ENCODE assay signal across 1 cellular context in genomic region chr16:28950648-28951409, GRCh38.
TF ChIP-seq lines count a peak whose summit lies in the region.

NFATC2IP (plus strand) TSS chr16:28950937; CDS start chr16:28951012, 75 bp downstream.

TF ChIP-seq in WTC11, 78 proteins besides CTCF, POLR2A, EP300 and RAD21 (continued from another document):
- TF ChIP-seq E2F1 (CRISPR knock-in tag; IDR thresholded peaks at IDR 0.05) (no peak), MAX (CRISPR knock-in tag; IDR thresholded peaks at IDR 0.05) (peak; percentile 52), HMGXB4 (CRISPR knock-in tag; IDR thresholded peaks at IDR 0.05) (no peak), ZSCAN18 (CRISPR knock-in tag; IDR thresholded peaks at IDR 0.05) (no peak), ARID4B (CRISPR knock-in tag; IDR thresholded peaks at IDR 0.05; ENCODE audit: borderline replicate concordance) (peak; percentile 20; the same call in 1 of the 2 replicates), MXD4 (CRISPR knock-in tag; IDR thresholded peaks at IDR 0.05; ENCODE audit: borderline replicate concordance) (no peak), RELA (CRISPR knock-in tag; IDR thresholded peaks at IDR 0.05; ENCODE audit: borderline replicate concordance) (no peak), ESRRA (CRISPR knock-in tag; IDR thresholded peaks at IDR 0.05; ENCODE audit: borderline replicate concordance) (no peak), E2F5 (CRISPR knock-in tag; IDR thresholded peaks at IDR 0.05) (peak; percentile 62; the same call in 1 of the 2 replicates), E2F4 (CRISPR knock-in tag; IDR thresholded peaks at IDR 0.05; ENCODE audit: borderline replicate concordance, low read depth) (peak; percentile 90; the same call in 1 of the 2 replicates), RORB (CRISPR knock-in tag; IDR thresholded peaks at IDR 0.05) (no peak), TCF7 (CRISPR knock-in tag; IDR thresholded peaks at IDR 0.05; ENCODE audit: low read depth) (no peak), EMX1 (CRISPR knock-in tag; IDR thresholded peaks at IDR 0.05) (no peak), ZNF671 (CRISPR knock-in tag; IDR thresholded peaks at IDR 0.05) (no peak), HMGA2 (CRISPR knock-in tag; IDR thresholded peaks at IDR 0.05) (no peak), ZBTB43 (CRISPR knock-in tag; IDR thresholded peaks at IDR 0.05) (no peak), FOXK1 (CRISPR knock-in tag; IDR thresholded peaks at IDR 0.05) (peak; percentile 53; the same call in 1 of the 2 replicates), JUN (CRISPR knock-in tag; IDR thresholded peaks at IDR 0.05) (peak; percentile 21; the same call in 1 of the 2 replicates), ELF4 (CRISPR knock-in tag; IDR thresholded peaks at IDR 0.05; ENCODE audit: low read depth) (no peak), FOXJ3 (CRISPR knock-in tag; IDR thresholded peaks at IDR 0.05; ENCODE audit: borderline replicate concordance) (no peak), JAZF1 (CRISPR knock-in tag; IDR thresholded peaks at IDR 0.05) (no peak), STAT6 (CRISPR knock-in tag; conservative IDR thresholded peaks at IDR 0.05; ENCODE audit: low read depth) (no peak), ZNF281 (CRISPR knock-in tag; IDR thresholded peaks at IDR 0.05) (no peak), ETV6 (CRISPR knock-in tag; IDR thresholded peaks at IDR 0.05) (peak; percentile 61; the same call in 1 of the 2 replicates), CREM (CRISPR knock-in tag; IDR thresholded peaks at IDR 0.05) (0 out of 2 replicates have a peak, but pooled peaks have one; percentile 13), USF2 (CRISPR knock-in tag; IDR thresholded peaks at IDR 0.05) (peak; percentile 46; the same call in 1 of the 2 replicates), PREB (CRISPR knock-in tag; IDR thresholded peaks at IDR 0.05; ENCODE audit: borderline replicate concordance) (no peak), SMAD4 (CRISPR knock-in tag; IDR thresholded peaks at IDR 0.05) (no peak)
